ENCODE assay signal across 16 cellular contexts in genomic region chr19:33279430-33280350, GRCh38. TPM values are rescaled to one million over a fixed set of nuclear protein-coding genes. Genes with fewer than 3 reads are reported as not detected.
A peak's percentile ranks its signal among the peaks of the same experiment; 100 is the strongest.
DNase-seq lines count a peak whose midpoint lies in the region; ATAC-seq and TF ChIP-seq lines count a peak whose summit lies in the region.
"Had no signal": no experiment of that assay in that cellular context is flagged by ENCODE, and none has a peak within 500 bp of the region (broad histone marks: within the 10 kb centered on the region; RNA-seq: fewer than 3 reads in every experiment).

No MANE protein-coding gene starts in this region.

- CTCF ChIA-PET in activated CD8-positive, alpha-beta memory T cell treated with anti-CD3 and anti-CD28 coated beads, Interleukin-2, amount 10 ng/mL, durations not matched to agents 7 days and 5 days (lab: Charles Lee), result interaction anchor here (0.8 to 1.4 kb wide), 3 partner anchors 34 to 151 kb away, joined by 3 read pairs; no protein-coding TSS in a partner anchor

- no peak overlapping the region for H3K4me3 Mint-ChIP-seq in activated CD8-positive, alpha-beta memory T cell treated with anti-CD3 and anti-CD28 coated beads, Interleukin-2, amount 10 ng/mL, durations not matched to agents 7 days and 5 days
- H3K4me3 Mint-ChIP-seq in brain, result no peak overlapping the region
- H3K4me3 Mint-ChIP-seq in stimulated activated effector memory CD8-positive, alpha-beta T cell treated with anti-CD3 and anti-CD28 coated beads, Interleukin-12 subunit alpha, Interleukin-12 subunit beta, amount 100 ng/mL, for 72 hours, result no peak overlapping the region
- H3K4me3 Mint-ChIP-seq: naive B cell, WTC11 had no signal

- H3K4me1 ChIP-seq in sigmoid colon, result no peaks in the 10 kb centered on the region
- H3K4me1 ChIP-seq: adrenal gland, right atrium auricular region had no signal

- no peak overlapping the region for H3K4me3 ChIP-seq in sigmoid colon
- H3K4me3 ChIP-seq: adrenal gland, right atrium auricular region had no signal

- peaks cover 18% of the 10 kb centered on the region for H3K27me3 Mint-ChIP-seq in activated CD8-positive, alpha-beta memory T cell treated with anti-CD3 and anti-CD28 coated beads, Interleukin-2, amount 10 ng/mL, durations not matched to agents 7 days and 5 days
- H3K27me3 Mint-ChIP-seq in brain, result peaks cover 14% of the 10 kb centered on the region

- DNase-seq in activated CD8-positive, alpha-beta memory T cell treated with anti-CD3 and anti-CD28 coated beads, Interleukin-2, amount 10 ng/mL, durations not matched to agents 7 days and 5 days, result no peak
- DNase-seq in activated CD8-positive, alpha-beta memory T cell treated with anti-CD3 and anti-CD28 coated beads for 24 hours, result no peak
- DNase-seq in stimulated activated effector memory CD8-positive, alpha-beta T cell treated with anti-CD3 and anti-CD28 coated beads, Interleukin-12 subunit alpha, Interleukin-12 subunit beta, amount 100 ng/mL, for 72 hours (ENCODE audit: low spot score in 2 of 2), result no peak
- no peak for DNase-seq in T1000 (lab: John Stamatoyannopoulos, UW)
- DNase-seq in sigmoid colon, result no peak
- DNase-seq: HCEC 1CT, naive B cell, NCI-H1105 treated with DMSO at 0.1 percent for 48 hours, NCI-H524 treated with DMSO at 0.1 percent for 48 hours had no signal

- peaks cover 14% of the 10 kb centered on the region for H3K4me1 Mint-ChIP-seq in activated CD8-positive, alpha-beta memory T cell treated with anti-CD3 and anti-CD28 coated beads, Interleukin-2, amount 10 ng/mL, durations not matched to agents 7 days and 5 days
- peaks cover 17% of the 10 kb centered on the region for H3K4me1 Mint-ChIP-seq in brain
- H3K4me1 Mint-ChIP-seq in stimulated activated effector memory CD8-positive, alpha-beta T cell treated with anti-CD3 and anti-CD28 coated beads, Interleukin-12 subunit alpha, Interleukin-12 subunit beta, amount 100 ng/mL, for 72 hours, result peaks cover 15% of the 10 kb centered on the region

- intact Hi-C loops in sigmoid colon (cut with DNase I), result no loop called here

- H3K27ac ChIP-seq in sigmoid colon, result no peak overlapping the region
- H3K27ac ChIP-seq: adrenal gland, right atrium auricular region had no signal

- no peaks in the 10 kb centered on the region for H3K36me3 ChIP-seq in sigmoid colon
- H3K36me3 ChIP-seq: adrenal gland, right atrium auricular region had no signal

- H3K9me3 ChIP-seq in sigmoid colon, result no peaks in the 10 kb centered on the region
- H3K9me3 ChIP-seq: adrenal gland, right atrium auricular region had no signal

- no peak for TF ChIP-seq EP300 in sigmoid colon (IDR thresholded peaks at IDR 0.05)

- H3K27me3 ChIP-seq in sigmoid colon, result no peaks in the 10 kb centered on the region
- H3K27me3 ChIP-seq: adrenal gland, right atrium auricular region had no signal

- 87 to 93% methylated on average over 17 of the region's 17 CpGs for WGBS in sigmoid colon, 2 donors

- TF ChIP-seq CTCF in brain (conservative IDR thresholded peaks at IDR 0.05) (no peak), sigmoid colon (IDR thresholded peaks at IDR 0.05) (no peak)

- no peak for ATAC-seq in activated CD8-positive, alpha-beta memory T cell treated with anti-CD3 and anti-CD28 coated beads, Interleukin-2, amount 10 ng/mL, durations not matched to agents 7 days and 5 days
- ATAC-seq in GM19438 (IDR thresholded peaks at IDR 0.05; ENCODE audit: low read depth, unreplicated experiment) (peak; percentile 30), HG02870 (IDR thresholded peaks at IDR 0.05; ENCODE audit: unreplicated experiment) (no peak)
- no peak for ATAC-seq in stimulated activated effector memory CD8-positive, alpha-beta T cell treated with anti-CD3 and anti-CD28 coated beads, Interleukin-12 subunit alpha, Interleukin-12 subunit beta, amount 100 ng/mL, for 72 hours
- ATAC-seq: WTC11 had no signal

- peak overlapping the region; percentile 77 for H3K27ac Mint-ChIP-seq in activated CD8-positive, alpha-beta memory T cell treated with anti-CD3 and anti-CD28 coated beads, Interleukin-2, amount 10 ng/mL, durations not matched to agents 7 days and 5 days
- H3K27ac Mint-ChIP-seq in brain, result peak overlapping the region in 3 of 5 experiments; percentile 14 to 71 (median 14)
- H3K27ac Mint-ChIP-seq in stimulated activated effector memory CD8-positive, alpha-beta T cell treated with anti-CD3 and anti-CD28 coated beads, Interleukin-12 subunit alpha, Interleukin-12 subunit beta, amount 100 ng/mL, for 72 hours, result peak overlapping the region; percentile 73
- H3K27ac Mint-ChIP-seq: naive B cell, WTC11 had no signal

- TF ChIP-seq POLR2A in sigmoid colon (IDR thresholded peaks at IDR 0.05), result no peak

- H3K9me3 Mint-ChIP-seq in activated CD8-positive, alpha-beta memory T cell treated with anti-CD3 and anti-CD28 coated beads, Interleukin-2, amount 10 ng/mL, durations not matched to agents 7 days and 5 days (ENCODE audit: low read depth), result no peaks in the 10 kb centered on the region
- H3K9me3 Mint-ChIP-seq in brain, result peaks cover 0 to 7% (median 0%) of the 10 kb centered on the region in 5 experiments
- H3K9me3 Mint-ChIP-seq in stimulated activated effector memory CD8-positive, alpha-beta T cell treated with anti-CD3 and anti-CD28 coated beads, Interleukin-12 subunit alpha, Interleukin-12 subunit beta, amount 100 ng/mL, for 72 hours, result no peaks in the 10 kb centered on the region
- H3K9me3 Mint-ChIP-seq: naive B cell, WTC11 had no signal

- H3K36me3 Mint-ChIP-seq in activated CD8-positive, alpha-beta memory T cell treated with anti-CD3 and anti-CD28 coated beads, Interleukin-2, amount 10 ng/mL, durations not matched to agents 7 days and 5 days, result no peaks in the 10 kb centered on the region
- no peaks in the 10 kb centered on the region for H3K36me3 Mint-ChIP-seq in brain
- no peaks in the 10 kb centered on the region for H3K36me3 Mint-ChIP-seq in stimulated activated effector memory CD8-positive, alpha-beta T cell treated with anti-CD3 and anti-CD28 coated beads, Interleukin-12 subunit alpha, Interleukin-12 subunit beta, amount 100 ng/mL, for 72 hours
- H3K36me3 Mint-ChIP-seq: naive B cell, WTC11 had no signal

RNA-seq across cellular contexts. Expression of gene CEBPA, which starts 22.6 kb away (rescaled TPM):
- under 1 TPM in 1 of 2 experiments, not detected in 1; 0.23 TPM for total RNA-seq in activated CD8-positive, alpha-beta memory T cell treated with anti-CD3 and anti-CD28 coated beads, Interleukin-2, amount 10 ng/mL, durations not matched to agents 7 days and 5 days
- polyA plus RNA-seq in brain (ENCODE audit: insufficient read depth, low read depth, low replicate concordance) (5.0 TPM), sigmoid colon (10 to 100 TPM; 43.5 to 64.3 (median 48.0) TPM)
- total RNA-seq in sigmoid colon, result 10 to 100 TPM in 1 of 4 donors, 1 to 10 TPM in 3; 2.9 to 16.1 (median 6.9) TPM

RNA-seq across cellular contexts. Expression of gene SLC7A10, which starts 54.0 kb away (rescaled TPM):
- not detected for total RNA-seq in activated CD8-positive, alpha-beta memory T cell treated with anti-CD3 and anti-CD28 coated beads, Interleukin-2, amount 10 ng/mL, durations not matched to agents 7 days and 5 days
- polyA plus RNA-seq in brain (ENCODE audit: insufficient read depth, low read depth, low replicate concordance), result 4.7 TPM
- total RNA-seq in sigmoid colon, result 1 to 10 TPM in 1 of 4 donors, under 1 TPM in 1, not detected in 2; 0.27 to 1.1 TPM
- polyA plus RNA-seq in sigmoid colon, result 1 to 10 TPM in 1 of 3 donors, not detected in 2; 1.4 TPM
- total RNA-seq: fibroblast of villous mesenchyme had no signal

Comparison
In these comparisons a context has a peak if more than half of its experiments do, and no peak if none do; other contexts are left out.
1. H3K27ac Mint-ChIP-seq: peak in every context shown above with its lines; median percentile 77 in activated CD8-positive, alpha-beta memory T cell treated with anti-CD3 and anti-CD28 coated beads, Interleukin-2, amount 10 ng/mL, durations not matched to agents 7 days and 5 days; 73 in stimulated activated effector memory CD8-positive, alpha-beta T cell treated with anti-CD3 and anti-CD28 coated beads, Interleukin-12 subunit alpha, Interleukin-12 subunit beta, amount 100 ng/mL, for 72 hours; 14 in brain.